26 cellular contexts compared by ENCODE assay signal in the genomic region with DNA sequence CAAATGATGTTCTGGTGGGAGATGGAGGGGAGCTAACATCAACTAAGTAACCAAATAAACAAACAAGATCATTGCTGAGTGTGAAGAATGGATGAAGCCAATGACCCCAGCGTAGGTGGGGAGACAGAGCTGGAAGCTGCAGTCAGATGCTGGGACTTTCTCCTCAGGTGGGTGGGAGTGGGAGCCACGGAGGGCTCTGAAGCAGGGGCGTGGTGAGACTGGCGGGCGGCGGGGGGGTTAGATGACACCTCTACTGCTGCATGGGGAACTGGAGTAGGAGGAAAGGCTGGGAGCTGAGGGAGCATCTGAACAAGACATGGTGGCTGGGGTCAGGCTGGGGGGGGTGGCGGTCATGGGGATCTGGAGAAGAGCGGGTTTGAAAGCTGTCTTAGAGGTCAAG.
A peak's percentile ranks its signal among the peaks of the same experiment; 100 is the strongest.
DNase-seq lines count a peak whose midpoint lies in the region; ATAC-seq and TF ChIP-seq lines count a peak whose summit lies in the region.
"Had no signal": no experiment of that assay in that cellular context is flagged by ENCODE, and none has a peak within 500 bp of the region (broad histone marks: within the 10 kb centered on the region; RNA-seq: fewer than 3 reads in every experiment).

No MANE protein-coding gene starts in this region.

- no peaks in the 10 kb centered on the region for H3K27me3 ChIP-seq in endodermal cell (ENCODE audit: control insufficient read depth, insufficient read depth, low read length, poor library complexity, severe bottlenecking)
- H3K27me3 ChIP-seq in HAP-1 (ENCODE audit: low read depth): no peaks in the 10 kb centered on the region
- H3K27me3 ChIP-seq: BLaER1, MG63 had no signal

- in situ Hi-C loops in HAP-1 (cut with MboI; ENCODE audit: low sequenced_read_pairs): no loop called here

- H3K27ac Mint-ChIP-seq in endodermal cell (no peak overlapping the region), nephron progenitor cell (peak overlapping the region; percentile 77)
- peak overlapping the region; percentile 32 for H3K27ac Mint-ChIP-seq in stimulated activated effector memory CD8-positive, alpha-beta T cell treated with anti-CD3 and anti-CD28 coated beads, Interleukin-12 subunit alpha, Interleukin-12 subunit beta, amount 100 ng/mL, for 72 hours

- TF ChIP-seq CTCF in HEK293 (tag by site-specific recombination; IDR thresholded peaks at IDR 0.05): no peak
- no peak for TF ChIP-seq CTCF in endodermal cell (conservative IDR thresholded peaks at IDR 0.05)
- no peak for TF ChIP-seq CTCF in nephron progenitor cell (IDR thresholded peaks at IDR 0.05)

- H3K9ac ChIP-seq in endodermal cell (ENCODE audit: extremely low read depth, low read length, poor library complexity, severe bottlenecking): no peak overlapping the region
- H3K9ac ChIP-seq: BLaER1 had no signal

- H3K4me3 ChIP-seq in HEK293 (ENCODE audit: low read depth, low read length): no peak overlapping the region
- H3K4me3 ChIP-seq in endodermal cell (ENCODE audit: low read length): no peak overlapping the region
- H3K4me3 ChIP-seq in HAP-1: no peak overlapping the region
- H3K4me3 ChIP-seq: BLaER1, MG63, PC-9, SJCRH30 had no signal

- DNase-seq in endodermal cell: peak; percentile 30
- DNase-seq in nephron progenitor cell: no peak
- no peak for DNase-seq in stimulated activated effector memory CD8-positive, alpha-beta T cell treated with anti-CD3 and anti-CD28 coated beads, Interleukin-12 subunit alpha, Interleukin-12 subunit beta, amount 100 ng/mL, for 72 hours (ENCODE audit: low spot score in 2 of 2)
- no peak for DNase-seq in HAP-1 (ENCODE audit: low spot score in 2 of 2)
- DNase-seq in NCI-H510A (lab: John Stamatoyannopoulos, UW): no peak
- DNase-seq: CD4-positive, alpha-beta memory T cell; COR-L47; DMS53; GOT3; HCEC 1CT; IMR-90; KG1; MG63; NCI-H1105 treated with DMSO at 0.1 percent for 48 hours; NCI-H146; NCI-H1930; NCI-H2107; NCI-H524 treated with DMSO at 0.1 percent for 48 hours; NCI-H82; NK-92 treated with Interleukin-12 subunit alpha and Interleukin-12 subunit beta, amount 100 ng/mL, for 24 hours; PC-9; SJCRH30 had no signal

- no peak overlapping the region for H3K4me3 Mint-ChIP-seq in endodermal cell
- H3K4me3 Mint-ChIP-seq in nephron progenitor cell: peak overlapping the region; percentile 2
- no peak overlapping the region for H3K4me3 Mint-ChIP-seq in stimulated activated effector memory CD8-positive, alpha-beta T cell treated with anti-CD3 and anti-CD28 coated beads, Interleukin-12 subunit alpha, Interleukin-12 subunit beta, amount 100 ng/mL, for 72 hours
- H3K4me3 Mint-ChIP-seq: CD4-positive, alpha-beta memory T cell had no signal

- H3K9me3 ChIP-seq in HEK293 (ENCODE audit: control insufficient read depth, insufficient read depth, low read depth, low read length) (no peaks in the 10 kb centered on the region), endodermal cell (ENCODE audit: control insufficient read depth, low read length) (no peaks in the 10 kb centered on the region), HAP-1 (no peaks in the 10 kb centered on the region)
- H3K9me3 ChIP-seq: BLaER1, MG63, SJCRH30 had no signal

- H3K9me3 Mint-ChIP-seq in endodermal cell: no peaks in the 10 kb centered on the region
- H3K9me3 Mint-ChIP-seq in nephron progenitor cell: peaks cover 3% of the 10 kb centered on the region
- no peaks in the 10 kb centered on the region for H3K9me3 Mint-ChIP-seq in stimulated activated effector memory CD8-positive, alpha-beta T cell treated with anti-CD3 and anti-CD28 coated beads, Interleukin-12 subunit alpha, Interleukin-12 subunit beta, amount 100 ng/mL, for 72 hours

- H3K36me3 ChIP-seq in HEK293 (ENCODE audit: control insufficient read depth in 2 of 2, insufficient read depth in 1 of 2, low read length in 2 of 2) (no peaks in the 10 kb centered on the region), endodermal cell (ENCODE audit: control insufficient read depth, insufficient read depth, low read length) (no peaks in the 10 kb centered on the region), HAP-1 (replicated peaks) (no peaks in the 10 kb centered on the region)
- H3K36me3 ChIP-seq: BLaER1, MG63, SJCRH30 had no signal

- H3K4me1 Mint-ChIP-seq in endodermal cell (peaks cover 4% of the 10 kb centered on the region), nephron progenitor cell (peaks cover 97% of the 10 kb centered on the region)
- H3K4me1 Mint-ChIP-seq in stimulated activated effector memory CD8-positive, alpha-beta T cell treated with anti-CD3 and anti-CD28 coated beads, Interleukin-12 subunit alpha, Interleukin-12 subunit beta, amount 100 ng/mL, for 72 hours: peaks cover 20% of the 10 kb centered on the region

- POLR2A ChIA-PET in HEK293 (lab: Yijun Ruan, JAX): interaction anchor here (0.6 kb wide), 1 partner anchor 33 kb away, joined by 3 read pairs; no protein-coding TSS in a partner anchor

- 76 to 86% methylated on average over 2 to 7 of the region's 8 CpGs for WGBS in endodermal cell (ENCODE audit: insufficient coverage in 1 of 2, insufficient read length in 1 of 2), 2 experiments

- no peak overlapping the region for H3K27ac ChIP-seq in HEK293 (ENCODE audit: extremely low read depth, low read depth, low read length)
- no peak overlapping the region for H3K27ac ChIP-seq in endodermal cell (ENCODE audit: low read depth, low read length)
- H3K27ac ChIP-seq: BLaER1, PC-9, SJCRH30 had no signal

- CTCF ChIA-PET in HEK293 (lab: Yijun Ruan, JAX): interaction anchor here (0.6 to 0.9 kb wide), 2 partner anchors 169 to 197 kb away, joined by 3 to 4 read pairs; no protein-coding TSS in a partner anchor

- no peaks in the 10 kb centered on the region for H3K36me3 Mint-ChIP-seq in endodermal cell (ENCODE audit: low read depth)
- H3K36me3 Mint-ChIP-seq in nephron progenitor cell (ENCODE audit: low read depth): no peaks in the 10 kb centered on the region
- no peaks in the 10 kb centered on the region for H3K36me3 Mint-ChIP-seq in stimulated activated effector memory CD8-positive, alpha-beta T cell treated with anti-CD3 and anti-CD28 coated beads, Interleukin-12 subunit alpha, Interleukin-12 subunit beta, amount 100 ng/mL, for 72 hours
- H3K36me3 Mint-ChIP-seq: CD4-positive, alpha-beta memory T cell had no signal

- peaks cover 20% of the 10 kb centered on the region for H3K27me3 Mint-ChIP-seq in endodermal cell (ENCODE audit: insufficient read depth)
- H3K27me3 Mint-ChIP-seq in nephron progenitor cell (ENCODE audit: low read depth, poor library complexity): peaks cover 15% of the 10 kb centered on the region
- H3K27me3 Mint-ChIP-seq: CD4-positive, alpha-beta memory T cell had no signal

- no peak for ATAC-seq in stimulated activated effector memory CD8-positive, alpha-beta T cell treated with anti-CD3 and anti-CD28 coated beads, Interleukin-12 subunit alpha, Interleukin-12 subunit beta, amount 100 ng/mL, for 72 hours
- ATAC-seq in HG02759 (IDR thresholded peaks at IDR 0.05; ENCODE audit: unreplicated experiment): no peak
- ATAC-seq: Right ventricle myocardium inferior had no signal

- H3K4me1 ChIP-seq in HEK293 (ENCODE audit: control insufficient read depth, insufficient read depth, low read length): no peaks in the 10 kb centered on the region
- H3K4me1 ChIP-seq in endodermal cell (ENCODE audit: control insufficient read depth, insufficient read depth, low read length): no peaks in the 10 kb centered on the region
- H3K4me1 ChIP-seq in HAP-1: no peaks in the 10 kb centered on the region
- H3K4me1 ChIP-seq: SJCRH30 had no signal

TF ChIP-seq in HEK293, 187 proteins besides CTCF, POLR2A, EP300 and RAD21 (continues in another document):
- TF ChIP-seq ZNF175 (tag by site-specific recombination; IDR thresholded peaks at IDR 0.05): no peak
- TF ChIP-seq ZSCAN30 (tag by site-specific recombination; IDR thresholded peaks at IDR 0.05): no peak
- TF ChIP-seq ZNF548 (tag by site-specific recombination; IDR thresholded peaks at IDR 0.05): no peak
- TF ChIP-seq ZFHX2 (tag by site-specific recombination; conservative IDR thresholded peaks at IDR 0.05): peak; percentile 92
- no peak for TF ChIP-seq PATZ1 (tag by site-specific recombination; IDR thresholded peaks at IDR 0.05)
- TF ChIP-seq ZNF37A (tag by site-specific recombination; IDR thresholded peaks at IDR 0.05): no peak
- TF ChIP-seq, protein P1, sequence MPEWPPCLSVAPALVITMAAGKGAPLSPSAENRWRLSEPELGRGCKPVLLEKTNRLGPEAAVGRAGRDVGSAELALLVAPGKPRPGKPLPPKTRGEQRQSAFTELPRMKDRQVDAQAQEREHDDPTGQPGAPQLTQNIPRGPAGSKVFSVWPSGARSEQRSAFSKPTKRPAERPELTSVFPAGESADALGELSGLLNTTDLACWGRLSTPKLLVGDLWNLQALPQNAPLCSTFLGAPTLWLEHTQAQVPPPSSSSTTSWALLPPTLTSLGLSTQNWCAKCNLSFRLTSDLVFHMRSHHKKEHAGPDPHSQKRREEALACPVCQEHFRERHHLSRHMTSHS (tag by site-specific recombination; IDR thresholded peaks at IDR 0.05): no peak
- TF ChIP-seq BCL11B (tag by site-specific recombination; IDR thresholded peaks at IDR 0.05; ENCODE audit: low read depth): no peak
- TF ChIP-seq ZNF2 (tag by site-specific recombination; IDR thresholded peaks at IDR 0.05): no peak
- TF ChIP-seq ZNF214 (tag by site-specific recombination; IDR thresholded peaks at IDR 0.05; ENCODE audit: borderline replicate concordance): no peak
- no peak for TF ChIP-seq ZNF24 (tag by site-specific recombination; IDR thresholded peaks at IDR 0.05)
- TF ChIP-seq ZBTB21 (tag by site-specific recombination; IDR thresholded peaks at IDR 0.05): no peak
- peak; percentile 93 for TF ChIP-seq EGR2 (tag by site-specific recombination; IDR thresholded peaks at IDR 0.05; ENCODE audit: low read depth)
